Comparison of ENCODE assay signal across 1 cellular context in the genomic region with DNA sequence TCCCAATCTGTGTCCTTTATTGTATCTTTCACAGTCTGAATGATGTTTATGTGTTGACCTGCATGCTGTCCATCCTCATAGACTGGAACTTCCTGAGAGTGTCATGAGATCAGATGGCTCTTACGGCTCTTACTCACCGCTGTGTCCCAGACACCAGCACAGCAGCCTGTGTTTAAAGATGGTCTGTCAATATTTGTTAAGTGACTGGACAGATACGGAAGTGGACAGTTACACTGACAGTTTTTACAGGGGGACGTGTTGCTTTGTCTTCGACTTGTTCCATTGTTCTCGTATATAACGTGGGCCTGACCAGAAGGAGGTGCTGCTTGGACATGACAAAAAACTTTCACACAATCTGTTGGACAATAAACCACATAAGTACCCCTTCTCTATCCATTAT.
TF ChIP-seq lines count a peak whose summit lies in the region.
"Not testable (repeated sequence)": the region's sequence is repeated elsewhere in the genome, so short reads cannot be mapped to it uniquely, and the experiment has no call there.

No MANE protein-coding gene starts in this region.

TF ChIP-seq in HepG2, 621 proteins besides CTCF, POLR2A, EP300 and RAD21 (continued from another document and continues in another):
- TF ChIP-seq SP1 (IDR thresholded peaks at IDR 0.05), result not testable (repeated sequence)
- peak; percentile 32; the same call in 1 of the 2 replicates for TF ChIP-seq SP1 (CRISPR knock-in tag; IDR thresholded peaks at IDR 0.05)
- TF ChIP-seq PPARG (CRISPR knock-in tag; conservative IDR thresholded peaks at IDR 0.05), result peak; percentile 76
- TF ChIP-seq BCL6 (CRISPR knock-in tag; IDR thresholded peaks at IDR 0.05), result peak; percentile 73
- peak; percentile 79 for TF ChIP-seq CREB1 (IDR thresholded peaks at IDR 0.05)
- peak; percentile 82 for TF ChIP-seq CREB1 (CRISPR knock-in tag; IDR thresholded peaks at IDR 0.05)
- TF ChIP-seq PRDM10 (CRISPR knock-in tag; IDR thresholded peaks at IDR 0.05; ENCODE audit: low read depth), result peak; percentile 99
- peak; percentile 77 for TF ChIP-seq ZGPAT (CRISPR knock-in tag; IDR thresholded peaks at IDR 0.05)
- peak; percentile 33; the same call in 1 of the 3 replicates for TF ChIP-seq MXI1 (IDR thresholded peaks at IDR 0.05; ENCODE audit: borderline replicate concordance, low read depth, low read length)
- TF ChIP-seq SOX5 (CRISPR knock-in tag; IDR thresholded peaks at IDR 0.05; ENCODE audit: borderline replicate concordance), result peak; percentile 100
- TF ChIP-seq, protein P1, sequence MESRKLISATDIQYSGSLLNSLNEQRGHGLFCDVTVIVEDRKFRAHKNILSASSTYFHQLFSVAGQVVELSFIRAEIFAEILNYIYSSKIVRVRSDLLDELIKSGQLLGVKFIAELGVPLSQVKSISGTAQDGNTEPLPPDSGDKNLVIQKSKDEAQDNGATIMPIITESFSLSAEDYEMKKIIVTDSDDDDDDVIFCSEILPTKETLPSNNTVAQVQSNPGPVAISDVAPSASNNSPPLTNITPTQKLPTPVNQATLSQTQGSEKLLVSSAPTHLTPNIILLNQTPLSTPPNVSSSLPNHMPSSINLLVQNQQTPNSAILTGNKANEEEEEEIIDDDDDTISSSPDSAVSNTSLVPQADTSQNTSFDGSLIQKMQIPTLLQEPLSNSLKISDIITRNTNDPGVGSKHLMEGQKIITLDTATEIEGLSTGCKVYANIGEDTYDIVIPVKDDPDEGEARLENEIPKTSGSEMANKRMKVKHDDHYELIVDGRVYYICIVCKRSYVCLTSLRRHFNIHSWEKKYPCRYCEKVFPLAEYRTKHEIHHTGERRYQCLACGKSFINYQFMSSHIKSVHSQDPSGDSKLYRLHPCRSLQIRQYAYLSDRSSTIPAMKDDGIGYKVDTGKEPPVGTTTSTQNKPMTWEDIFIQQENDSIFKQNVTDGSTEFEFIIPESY (CRISPR knock-in tag; IDR thresholded peaks at IDR 0.05), result 0 out of 2 replicates have a peak, but pooled peaks have one; percentile 33
- TF ChIP-seq MED1 (CRISPR knock-in tag; IDR thresholded peaks at IDR 0.05), result peak; percentile 86
- 0 out of 2 replicates have a peak, but pooled peaks have one; percentile 43 for TF ChIP-seq PATZ1 (CRISPR knock-in tag; IDR thresholded peaks at IDR 0.05)
- TF ChIP-seq GATAD2A (CRISPR knock-in tag; IDR thresholded peaks at IDR 0.05), result peak; percentile 90
- TF ChIP-seq ZNF709 (CRISPR knock-in tag; IDR thresholded peaks at IDR 0.05), result peak; percentile 52; the same call in 1 of the 2 replicates
- peak; percentile 95; the same call in 1 of the 2 replicates for TF ChIP-seq ZNF292 (CRISPR knock-in tag; IDR thresholded peaks at IDR 0.05; ENCODE audit: borderline replicate concordance, low read depth)
- TF ChIP-seq WIZ (CRISPR knock-in tag; IDR thresholded peaks at IDR 0.05), result peak; percentile 87
- TF ChIP-seq, protein P2, sequence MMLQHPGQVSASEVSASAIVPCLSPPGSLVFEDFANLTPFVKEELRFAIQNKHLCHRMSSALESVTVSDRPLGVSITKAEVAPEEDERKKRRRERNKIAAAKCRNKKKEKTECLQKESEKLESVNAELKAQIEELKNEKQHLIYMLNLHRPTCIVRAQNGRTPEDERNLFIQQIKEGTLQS (CRISPR knock-in tag; IDR thresholded peaks at IDR 0.05), result peak; percentile 60; the same call in 1 of the 2 replicates
- TF ChIP-seq RXRA (CRISPR knock-in tag; IDR thresholded peaks at IDR 0.05), result peak; percentile 48; the same call in 1 of the 2 replicates
- TF ChIP-seq JUND (CRISPR knock-in tag; IDR thresholded peaks at IDR 0.05), result peak; percentile 77
- TF ChIP-seq GABPB1 (CRISPR knock-in tag; IDR thresholded peaks at IDR 0.05), result peak; percentile 67; the same call in 1 of the 2 replicates
- peak; percentile 88 for TF ChIP-seq JUNB (CRISPR knock-in tag; IDR thresholded peaks at IDR 0.05; ENCODE audit: borderline replicate concordance)
- TF ChIP-seq ISL2 (CRISPR knock-in tag; IDR thresholded peaks at IDR 0.05), result peak; percentile 47; the same call in 1 of the 2 replicates
- peak; percentile 78 for TF ChIP-seq MEF2D (CRISPR knock-in tag; IDR thresholded peaks at IDR 0.05)
- TF ChIP-seq TCF7 (IDR thresholded peaks at IDR 0.05; ENCODE audit: low read depth), result peak; percentile 41; the same call in 1 of the 2 replicates
- peak; percentile 26; the same call in 1 of the 2 replicates for TF ChIP-seq LCORL (IDR thresholded peaks at IDR 0.05)
- peak; percentile 41; the same call in 1 of the 2 replicates for TF ChIP-seq LCORL (CRISPR knock-in tag; IDR thresholded peaks at IDR 0.05)
- peak; percentile 57 for TF ChIP-seq SP5 (CRISPR knock-in tag; IDR thresholded peaks at IDR 0.05; ENCODE audit: borderline replicate concordance, low read depth)
- TF ChIP-seq FOXO1 (CRISPR knock-in tag; IDR thresholded peaks at IDR 0.05), result peak; percentile 91; the same call in 1 of the 2 replicates
- TF ChIP-seq ZMYM3 (CRISPR knock-in tag; IDR thresholded peaks at IDR 0.05), result peak; percentile 72; the same call in 1 of the 2 replicates
- peak; percentile 80; the same call in 1 of the 2 replicates for TF ChIP-seq FOSL1 (CRISPR knock-in tag; IDR thresholded peaks at IDR 0.05; ENCODE audit: borderline replicate concordance)
- TF ChIP-seq ATF2 (CRISPR knock-in tag; IDR thresholded peaks at IDR 0.05), result 0 out of 2 replicates have a peak, but pooled peaks have one; percentile 26
- peak; percentile 46 to 60; a peak in 3 of 4 replicates for TF ChIP-seq MAFK (conservative IDR thresholded peaks at IDR 0.05 in 1 of 2, IDR thresholded peaks at IDR 0.05 in 1 of 2; ENCODE audit: low read length in 2 of 2)
- TF ChIP-seq, protein P3, sequence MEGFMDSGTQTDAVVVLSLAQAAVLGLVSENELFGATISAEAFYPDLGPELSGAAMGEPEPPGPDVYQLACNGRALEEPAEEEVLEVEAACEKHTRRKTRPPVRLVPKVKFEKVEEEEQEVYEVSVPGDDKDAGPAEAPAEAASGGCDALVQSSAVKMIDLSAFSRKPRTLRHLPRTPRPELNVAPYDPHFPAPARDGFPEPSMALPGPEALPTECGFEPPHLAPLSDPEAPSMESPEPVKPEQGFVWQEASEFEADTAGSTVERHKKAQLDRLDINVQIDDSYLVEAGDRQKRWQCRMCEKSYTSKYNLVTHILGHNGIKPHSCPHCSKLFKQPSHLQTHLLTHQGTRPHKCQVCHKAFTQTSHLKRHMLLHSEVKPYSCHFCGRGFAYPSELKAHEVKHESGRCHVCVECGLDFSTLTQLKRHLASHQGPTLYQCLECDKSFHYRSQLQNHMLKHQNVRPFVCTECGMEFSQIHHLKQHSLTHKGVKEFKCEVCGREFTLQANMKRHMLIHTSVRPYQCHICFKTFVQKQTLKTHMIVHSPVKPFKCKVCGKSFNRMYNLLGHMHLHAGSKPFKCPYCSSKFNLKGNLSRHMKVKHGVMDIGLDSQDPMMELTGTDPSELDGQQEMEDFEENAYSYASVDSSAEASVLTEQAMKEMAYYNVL (CRISPR knock-in tag; IDR thresholded peaks at IDR 0.05; ENCODE audit: borderline replicate concordance), result peak; percentile 67; the same call in 1 of the 2 replicates
- peak; percentile 96 for TF ChIP-seq RARA (CRISPR knock-in tag; IDR thresholded peaks at IDR 0.05)
- TF ChIP-seq KAT8 (CRISPR knock-in tag; IDR thresholded peaks at IDR 0.05), result peak; percentile 73
- peak; percentile 91 for TF ChIP-seq ELF1 (CRISPR knock-in tag; IDR thresholded peaks at IDR 0.05)
- TF ChIP-seq HOXA5 (CRISPR knock-in tag; IDR thresholded peaks at IDR 0.05), result peak; percentile 45; the same call in 1 of the 2 replicates
- TF ChIP-seq, protein P4, sequence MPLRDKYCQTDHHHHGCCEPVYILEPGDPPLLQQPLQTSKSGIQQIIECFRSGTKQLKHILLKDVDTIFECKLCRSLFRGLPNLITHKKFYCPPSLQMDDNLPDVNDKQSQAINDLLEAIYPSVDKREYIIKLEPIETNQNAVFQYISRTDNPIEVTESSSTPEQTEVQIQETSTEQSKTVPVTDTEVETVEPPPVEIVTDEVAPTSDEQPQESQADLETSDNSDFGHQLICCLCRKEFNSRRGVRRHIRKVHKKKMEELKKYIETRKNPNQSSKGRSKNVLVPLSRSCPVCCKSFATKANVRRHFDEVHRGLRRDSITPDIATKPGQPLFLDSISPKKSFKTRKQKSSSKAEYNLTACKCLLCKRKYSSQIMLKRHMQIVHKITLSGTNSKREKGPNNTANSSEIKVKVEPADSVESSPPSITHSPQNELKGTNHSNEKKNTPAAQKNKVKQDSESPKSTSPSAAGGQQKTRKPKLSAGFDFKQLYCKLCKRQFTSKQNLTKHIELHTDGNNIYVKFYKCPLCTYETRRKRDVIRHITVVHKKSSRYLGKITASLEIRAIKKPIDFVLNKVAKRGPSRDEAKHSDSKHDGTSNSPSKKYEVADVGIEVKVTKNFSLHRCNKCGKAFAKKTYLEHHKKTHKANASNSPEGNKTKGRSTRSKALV (CRISPR knock-in tag; IDR thresholded peaks at IDR 0.05), result 0 out of 2 replicates have a peak, but pooled peaks have one; percentile 32
- TF ChIP-seq MIER2 (CRISPR knock-in tag; IDR thresholded peaks at IDR 0.05), result peak; percentile 83; the same call in 1 of the 2 replicates
